ENCODE assay signal across 11 cellular contexts in genomic region chr19:41399091-41399490, GRCh38. TPM values are rescaled to one million over a fixed set of nuclear protein-coding genes. Genes with fewer than 3 reads are reported as not detected.
DNase-seq lines count a peak whose midpoint lies in the region; ATAC-seq, FAIRE-seq and TF ChIP-seq lines count a peak whose summit lies in the region.
"Had no signal": no experiment of that assay in that cellular context is flagged by ENCODE, and none has a peak within 500 bp of the region (broad histone marks: within the 10 kb centered on the region; RNA-seq: fewer than 3 reads in every experiment).

No MANE protein-coding gene starts in this region.

- no peak overlapping the region for H4K91ac ChIP-seq in H9 (ENCODE audit: insufficient read length, low read depth, low read length)

- H3K9ac ChIP-seq in H9 (ENCODE audit: extremely low read depth, insufficient read length, low read length), result no peak overlapping the region

- H3K4me2 ChIP-seq in A549 (peak overlapping the region; percentile 88), H9 (ENCODE audit: insufficient read depth, insufficient read length, low read length) (peak overlapping the region; percentile 83)

- no peaks in the 10 kb centered on the region for H3K79me2 ChIP-seq in H9 (ENCODE audit: insufficient read depth, low read length)

- H2BK15ac ChIP-seq in H9 (ENCODE audit: low read depth, low read length), result no peak overlapping the region

- H3K4me3 ChIP-seq in A549, result peak overlapping the region; percentile 67; the same call in 1 of the 3 replicates
- peak overlapping the region; percentile 95 for H3K4me3 ChIP-seq in mesodermal cell (ENCODE audit: extremely low read depth, insufficient read depth, low read length, poor library complexity, severe bottlenecking)

- CTCF ChIA-PET in A549 (lab: Yijun Ruan, JAX), result interaction anchor here (0.8 to 2.4 kb wide), 9 partner anchors 8 to 172 kb away, joined by 3 to 9 read pairs (median 4); no protein-coding TSS in a partner anchor

- intact Hi-C loops in left colon (cut with DNase I, micrococcal nuclease), result no loop called here

- no peak overlapping the region for H2BK5ac ChIP-seq in H9 (ENCODE audit: insufficient read length, low read length)

- no peak for TF ChIP-seq RAD21 in A549 (conservative IDR thresholded peaks at IDR 0.05 in 1 of 2, IDR thresholded peaks at IDR 0.05 in 1 of 2)

- H2BK12ac ChIP-seq in H9 (ENCODE audit: insufficient read length, low read depth, low read length), result no peak overlapping the region

- H3K4me1 Mint-ChIP-seq in H9, result peaks cover 21 to 24% of the 10 kb centered on the region in 2 experiments
- H3K4me1 Mint-ChIP-seq in activated naive CD8-positive, alpha-beta T cell treated with anti-CD3 and anti-CD28 coated beads, Interleukin-2, amount 50 U/mL, for 24 hours, result peaks cover 43% of the 10 kb centered on the region

- TF ChIP-seq CTCF in A549 (IDR thresholded peaks at IDR 0.05), result no peak
- TF ChIP-seq CTCF in H9 (conservative IDR thresholded peaks at IDR 0.05), result no peak

- H3T11ph ChIP-seq in H9 (ENCODE audit: low read length), result no peak overlapping the region

- POLR2A ChIA-PET in A549 (lab: Yijun Ruan, JAX), result interaction anchor here (0.6 to 0.9 kb wide), 2 partner anchors 10 to 19 kb away, joined by 3 to 4 read pairs; no protein-coding TSS in a partner anchor

- TF ChIP-seq POLR2A in A549 (IDR thresholded peaks at IDR 0.05; ENCODE audit: low read length), result no peak

- H3K23ac ChIP-seq in H9 (ENCODE audit: insufficient read length, low read depth, low read length), result no peak overlapping the region

- no peaks in the 10 kb centered on the region for H3K36me3 ChIP-seq in mesodermal cell (ENCODE audit: control insufficient read depth, insufficient read depth, low read length)

- no peak overlapping the region for H3K4ac ChIP-seq in H9 (ENCODE audit: low read depth, low read length)

- no peak overlapping the region for H4K8ac ChIP-seq in H9 (replicated peaks; ENCODE audit: insufficient read length, low read depth, low read length)

- no peak overlapping the region for H2AFZ ChIP-seq in H9 (ENCODE audit: low read length)

- no peak for ATAC-seq in A549
- no peak for ATAC-seq in activated naive CD8-positive, alpha-beta T cell treated with anti-CD3 and anti-CD28 coated beads, Interleukin-2, amount 50 U/mL, for 24 hours
- ATAC-seq in left colon, result no peak

- no peak for TF ChIP-seq EP300 in A549 (IDR thresholded peaks at IDR 0.05)

- H3K27ac ChIP-seq in A549 (no peak overlapping the region), H9 (ENCODE audit: insufficient read length, low read depth, low read length) (no peak overlapping the region), mesodermal cell (ENCODE audit: low read depth, low read length, severe bottlenecking) (no peak overlapping the region)

- H4K5ac ChIP-seq in H9 (ENCODE audit: insufficient read length, low read depth, low read length), result no peak overlapping the region

- FAIRE-seq in A549 (lab: Jason Lieb, UNC), result no peak
- FAIRE-seq: bronchial epithelial cell had no signal

- peak overlapping the region; percentile 98 to 99 for H3K4me3 Mint-ChIP-seq in H9
- H3K4me3 Mint-ChIP-seq in activated naive CD8-positive, alpha-beta T cell treated with anti-CD3 and anti-CD28 coated beads, Interleukin-2, amount 50 U/mL, for 24 hours, result peak overlapping the region; percentile 96

- no peak overlapping the region for H3K56ac ChIP-seq in H9 (ENCODE audit: insufficient read length, low read depth, low read length)

- peaks cover 0 to 12% (median 0%) of the 10 kb centered on the region in 3 experiments; a peak in 4 of 7 replicates for H3K36me3 Mint-ChIP-seq in H9 (ENCODE audit: insufficient read depth in 1 of 3, low read depth in 3 of 3)
- peaks cover 5% of the 10 kb centered on the region for H3K36me3 Mint-ChIP-seq in activated naive CD8-positive, alpha-beta T cell treated with anti-CD3 and anti-CD28 coated beads, Interleukin-2, amount 50 U/mL, for 24 hours (ENCODE audit: low read depth)

- peaks cover 6% of the 10 kb centered on the region for H3K79me1 ChIP-seq in H9 (ENCODE audit: insufficient read depth, low read depth, low read length, poor library complexity, severe bottlenecking)

- no peak overlapping the region for H3K14ac ChIP-seq in H9 (ENCODE audit: insufficient read depth, low read length)

- H2BK20ac ChIP-seq in H9 (ENCODE audit: low read depth, low read length, poor library complexity, severe bottlenecking), result no peak overlapping the region

- H3K23me2 ChIP-seq in H9 (ENCODE audit: insufficient read length, low read depth, low read length, poor library complexity, severe bottlenecking), result peaks cover 9% of the 10 kb centered on the region

- H3K18ac ChIP-seq in H9 (ENCODE audit: insufficient read length, low read depth, low read length), result no peak overlapping the region

- DNase-seq in A549 (ENCODE audit: low read depth in 1 of 2, low spot score in 1 of 2), result no peak
- no peak for DNase-seq in H9
- no peak for DNase-seq in activated naive CD8-positive, alpha-beta T cell treated with anti-CD3 and anti-CD28 coated beads, Interleukin-2, amount 50 U/mL, for 24 hours
- no peak for DNase-seq in 8988T
- DNase-seq in left colon, result no peak
- no peak for DNase-seq in hippocampal formation (lab: John Stamatoyannopoulos, UW)
- no peak for DNase-seq in NCI-H187 (lab: John Stamatoyannopoulos, UW)
- DNase-seq: DMS153, NCI-H2081 had no signal

- 71% methylated on average over 3 of the region's 3 CpGs for WGBS in A549 (ENCODE audit: missing lambda C conversion rate)
- no CpG with 5 or more reads among the region's 3 CpGs for WGBS in H9 (ENCODE audit: extremely low coverage, insufficient read length, low lambda C conversion rate)
- WGBS in mesodermal cell (ENCODE audit: insufficient coverage in 2 of 2), 2 experiments, result 89 to 100% methylated on average over 3 of the region's 3 CpGs

- no peaks in the 10 kb centered on the region for H4K20me1 ChIP-seq in H9 (ENCODE audit: control insufficient read depth, insufficient read depth, insufficient read length)

- H3K4me1 ChIP-seq in A549 (peaks cover 20% of the 10 kb centered on the region), H9 (ENCODE audit: insufficient read depth, low read length) (no peaks in the 10 kb centered on the region), mesodermal cell (ENCODE audit: control insufficient read depth, insufficient read depth, low read length, poor library complexity, severe bottlenecking) (peaks cover 11% of the 10 kb centered on the region)

- no peak overlapping the region for H2AK5ac ChIP-seq in H9 (ENCODE audit: insufficient read length, low read length)

- H3K27ac Mint-ChIP-seq in H9, result peak overlapping the region; percentile 14 to 100 (median 88); a peak in 4 of 7 replicates
- no peak overlapping the region for H3K27ac Mint-ChIP-seq in activated naive CD8-positive, alpha-beta T cell treated with anti-CD3 and anti-CD28 coated beads, Interleukin-2, amount 50 U/mL, for 24 hours

- no peaks in the 10 kb centered on the region; the same call in 1 of the 2 replicates for H3K27me3 Mint-ChIP-seq in H9 (ENCODE audit: low read depth)
- peaks cover 2% of the 10 kb centered on the region for H3K27me3 Mint-ChIP-seq in activated naive CD8-positive, alpha-beta T cell treated with anti-CD3 and anti-CD28 coated beads, Interleukin-2, amount 50 U/mL, for 24 hours

- no peaks in the 10 kb centered on the region; a peak in 1 of 5 replicates for H3K9me3 Mint-ChIP-seq in H9
- H3K9me3 Mint-ChIP-seq in activated naive CD8-positive, alpha-beta T cell treated with anti-CD3 and anti-CD28 coated beads, Interleukin-2, amount 50 U/mL, for 24 hours, result no peaks in the 10 kb centered on the region

- no peaks in the 10 kb centered on the region for H3K27me3 ChIP-seq in H9 (ENCODE audit: insufficient read depth, low read length)

- no peaks in the 10 kb centered on the region for H3K9me3 ChIP-seq in A549
- H3K9me3 ChIP-seq in H9 (ENCODE audit: control insufficient read depth, low read depth, low read length), result no peaks in the 10 kb centered on the region
- no peaks in the 10 kb centered on the region for H3K9me3 ChIP-seq in mesodermal cell (ENCODE audit: control insufficient read depth, low read length)

- H2BK120ac ChIP-seq in H9 (ENCODE audit: low read depth, low read length, poor library complexity, severe bottlenecking), result no peak overlapping the region

RNA-seq across cellular contexts. Expression of gene BCKDHA, which starts 1.5 kb away (rescaled TPM):
- polyA plus RNA-seq in A549 (2011; rRNA removed) (42.9 and 43.9 TPM in 2 replicates), A549 (2017; fragmentation: RNase III; extraction: RNeasy Plus Mini Kit Qiagen cat#74134 plus additional on column Dnase treatment) (39.2 to 46.4 TPM (median 44.4 TPM) in 3 replicates)
- polyA plus RNA-seq in A549 (2012; cell fraction: cytosol; rRNA removed), result 62.0 and 96.3 TPM in 2 replicates
- polyA plus RNA-seq in A549 (2012; cell fraction: nucleus; rRNA removed), result 96.2 and 124 TPM in 2 replicates
- polyA minus RNA-seq in A549 (2011; rRNA and poly(A)+ RNA removed), result 36.4 and 39.4 TPM in 2 replicates
- total RNA-seq in H9 (2021) (21.1 and 28.3 TPM in 2 replicates), left colon (10 to 100 TPM; 17.3 to 20.4 TPM)
- polyA plus RNA-seq in mesodermal cell (2013, experiment 1 of 2), result 46.9 TPM
- 39.0 TPM for polyA plus RNA-seq in mesodermal cell (2013, experiment 2 of 2)

RNA-seq across cellular contexts. Expression of gene EXOSC5, which starts 1.9 kb away (rescaled TPM):
- polyA plus RNA-seq in A549 (2011; rRNA removed), result 63.7 and 72.3 TPM in 2 replicates
- 177 and 195 TPM in 2 replicates for polyA plus RNA-seq in A549 (2012; cell fraction: cytosol; rRNA removed)
- 145 and 165 TPM in 2 replicates for polyA plus RNA-seq in A549 (2012; cell fraction: nucleus; rRNA removed)
- polyA plus RNA-seq in A549 (2017; fragmentation: RNase III; extraction: RNeasy Plus Mini Kit Qiagen cat#74134 plus additional on column Dnase treatment), result 99.0 to 109 TPM (median 103 TPM) in 3 replicates
- polyA minus RNA-seq in A549 (2011; rRNA and poly(A)+ RNA removed), result 17.8 and 26.2 TPM in 2 replicates
- 58.7 and 62.1 TPM in 2 replicates for total RNA-seq in H9 (2021)
- 20.8 TPM for polyA plus RNA-seq in mesodermal cell (2013, experiment 1 of 2)
- 17.5 TPM for polyA plus RNA-seq in mesodermal cell (2013, experiment 2 of 2)
- total RNA-seq in left colon, result 10 to 100 TPM; 11.8 to 12.7 TPM

RNA-seq across cellular contexts. Expression of gene TMEM91, which starts 22.8 kb away (rescaled TPM):
- 5.2 and 6.8 TPM in 2 replicates for polyA plus RNA-seq in A549 (2011; rRNA removed)
- polyA plus RNA-seq in A549 (2012; cell fraction: cytosol; rRNA removed), result 3.8 and 4.8 TPM in 2 replicates
- 42.0 and 58.0 TPM in 2 replicates for polyA plus RNA-seq in A549 (2012; cell fraction: nucleus; rRNA removed)
- polyA plus RNA-seq in A549 (2017; fragmentation: RNase III; extraction: RNeasy Plus Mini Kit Qiagen cat#74134 plus additional on column Dnase treatment), result 3.7 to 4.6 TPM (median 4.0 TPM) in 3 replicates
- polyA minus RNA-seq in A549 (2011; rRNA and poly(A)+ RNA removed), result 15.4 and 20.2 TPM in 2 replicates
- 5.7 and 6.1 TPM in 2 replicates for total RNA-seq in H9 (2021)
- polyA plus RNA-seq in mesodermal cell (2013, experiment 1 of 2), result 11.1 TPM
- 7.8 TPM for polyA plus RNA-seq in mesodermal cell (2013, experiment 2 of 2)
- 1 to 10 TPM; 2.8 to 4.9 TPM for total RNA-seq in left colon

RNA-seq across cellular contexts. Expression of gene B3GNT8, which starts 28.1 kb away (rescaled TPM):
- polyA plus RNA-seq in A549 (2011; rRNA removed) (not detected in 2 replicates), A549 (2017; fragmentation: RNase III; extraction: RNeasy Plus Mini Kit Qiagen cat#74134 plus additional on column Dnase treatment) (0.11 to 0.20 TPM in 2 of 3 replicates, not detected in the other)
- 0.04 TPM in 1 of 2 replicates, not detected in the other for polyA plus RNA-seq in A549 (2012; cell fraction: cytosol; rRNA removed)
- polyA plus RNA-seq in A549 (2012; cell fraction: nucleus; rRNA removed), result 0.11 and 0.29 TPM in 2 replicates
- not detected in 2 replicates for polyA minus RNA-seq in A549 (2011; rRNA and poly(A)+ RNA removed)
- total RNA-seq in H9 (2021) (0.86 and 0.96 TPM in 2 replicates), left colon (10 to 100 TPM; 28.7 to 94.9 TPM)
- 2.7 TPM for polyA plus RNA-seq in mesodermal cell (2013, experiment 1 of 2)
- 3.4 TPM for polyA plus RNA-seq in mesodermal cell (2013, experiment 2 of 2)

RNA-seq across cellular contexts. Expression of gene B9D2, which starts 35.1 kb away (rescaled TPM):
- polyA plus RNA-seq in A549 (2011; rRNA removed), result 17.5 and 19.6 TPM in 2 replicates
- polyA plus RNA-seq in A549 (2012; cell fraction: cytosol; rRNA removed), result 45.5 and 46.6 TPM in 2 replicates
- polyA plus RNA-seq in A549 (2012; cell fraction: nucleus; rRNA removed), result 36.9 and 40.6 TPM in 2 replicates
- polyA plus RNA-seq in A549 (2017; fragmentation: RNase III; extraction: RNeasy Plus Mini Kit Qiagen cat#74134 plus additional on column Dnase treatment), result 22.5 to 26.1 TPM (median 24.4 TPM) in 3 replicates
- 3.8 and 7.4 TPM in 2 replicates for polyA minus RNA-seq in A549 (2011; rRNA and poly(A)+ RNA removed)
- 4.8 and 5.2 TPM in 2 replicates for total RNA-seq in H9 (2021)
- 5.7 TPM for polyA plus RNA-seq in mesodermal cell (2013, experiment 1 of 2)
- polyA plus RNA-seq in mesodermal cell (2013, experiment 2 of 2), result 6.2 TPM
- 1 to 10 TPM; 6.2 to 8.6 TPM for total RNA-seq in left colon
